20 cellular contexts compared by ENCODE assay signal in the genomic region with DNA sequence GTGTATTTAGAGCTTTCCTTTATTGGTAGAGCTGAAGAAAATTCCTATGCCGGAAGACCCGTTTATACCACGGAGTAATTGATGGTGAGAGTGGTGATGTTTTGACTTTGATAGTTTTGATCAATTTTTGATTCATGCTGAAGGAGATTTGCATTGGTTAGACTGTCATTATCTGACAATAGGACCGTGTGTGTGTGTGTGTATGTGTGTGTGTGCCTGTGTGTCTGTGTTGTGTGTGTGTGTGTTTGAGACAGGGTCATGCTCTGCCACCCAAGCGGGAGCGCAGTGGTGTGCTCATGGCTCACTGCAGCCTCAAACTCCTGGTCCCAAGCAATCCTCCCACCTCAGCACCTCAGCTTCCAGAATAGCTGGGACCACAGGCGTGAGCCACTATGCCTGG. TPM values are rescaled to one million over a fixed set of nuclear protein-coding genes. Genes with fewer than 3 reads are reported as not detected.
A peak's percentile ranks its signal among the peaks of the same experiment; 100 is the strongest.
DNase-seq lines count a peak whose midpoint lies in the region; ATAC-seq, FAIRE-seq and TF ChIP-seq lines count a peak whose summit lies in the region.
"Had no signal": no experiment of that assay in that cellular context is flagged by ENCODE, and none has a peak within 500 bp of the region (broad histone marks: within the 10 kb centered on the region; RNA-seq: fewer than 3 reads in every experiment).

No MANE protein-coding gene starts in this region.

- intact Hi-C loops in dorsolateral prefrontal cortex (cut with DNase I) = no loop called here

- POLR2A ChIA-PET in A549 (lab: Yijun Ruan, JAX) = no interaction called here

- H3K27me3 ChIP-seq in dorsolateral prefrontal cortex = no peaks in the 10 kb centered on the region
- H3K27me3 ChIP-seq in neural cell (ENCODE audit: insufficient read depth, low read depth, low read length) = no peaks in the 10 kb centered on the region
- H3K27me3 ChIP-seq in smooth muscle cell (ENCODE audit: low read depth) = peaks cover 5% of the 10 kb centered on the region

- H4K20me1 ChIP-seq in neural cell (ENCODE audit: insufficient read depth) = no peaks in the 10 kb centered on the region
- no peaks in the 10 kb centered on the region for H4K20me1 ChIP-seq in smooth muscle cell (ENCODE audit: low read depth)

- H3K27me3 Mint-ChIP-seq in effector memory CD8-positive, alpha-beta T cell = peaks cover 0 to 10% of the 10 kb centered on the region in 2 donors

- H3K4me3 Mint-ChIP-seq in effector memory CD8-positive, alpha-beta T cell = no peak overlapping the region

- CTCF ChIA-PET in A549 (lab: Yijun Ruan, JAX) = interaction anchor here (1.3 to 1.8 kb wide), 2 partner anchors 9 to 48 kb away, joined by 3 to 8 read pairs; no protein-coding TSS in a partner anchor

- H3K4me3 ChIP-seq in A549 = no peak overlapping the region
- peak overlapping the region in 43 of 59 donors; percentile 3 to 81 (median 34) for H3K4me3 ChIP-seq in dorsolateral prefrontal cortex
- H3K4me3 ChIP-seq in neural cell (ENCODE audit: low read length) = peak overlapping the region; percentile 6
- no peak overlapping the region for H3K4me3 ChIP-seq in smooth muscle cell

- no peak for TF ChIP-seq POLR2A in A549 (IDR thresholded peaks at IDR 0.05; ENCODE audit: low read length)

- no peaks in the 10 kb centered on the region for H3K36me3 ChIP-seq in neural cell (ENCODE audit: insufficient read depth, low read length)
- no peaks in the 10 kb centered on the region for H3K36me3 ChIP-seq in smooth muscle cell (ENCODE audit: low read depth)

- H3K27ac ChIP-seq in A549 (peak overlapping the region in 1 of 2 experiments; percentile 58; a peak in 2 of 6 replicates), dorsolateral prefrontal cortex (peak overlapping the region in 53 of 59 donors; percentile 4 to 84 (median 69)), neural cell (ENCODE audit: low read length) (no peak overlapping the region), smooth muscle cell (ENCODE audit: low read depth) (no peak overlapping the region)
- H3K27ac ChIP-seq: C4-2B, KMS-11, RWPE1 had no signal

- WGBS in A549 (ENCODE audit: missing lambda C conversion rate) = 75% methylated on average over 7 of the region's 7 CpGs
- WGBS in smooth muscle cell (ENCODE audit: low lambda C conversion rate) = 89% methylated on average over 7 of the region's 7 CpGs

- H3K36me3 Mint-ChIP-seq in effector memory CD8-positive, alpha-beta T cell (ENCODE audit: insufficient read depth) = no peaks in the 10 kb centered on the region

- H3K4me1 Mint-ChIP-seq in effector memory CD8-positive, alpha-beta T cell (ENCODE audit: low read depth in 2 of 2) = no peaks in the 10 kb centered on the region

- TF ChIP-seq CTCF in A549 (IDR thresholded peaks at IDR 0.05) = no peak
- TF ChIP-seq CTCF in dorsolateral prefrontal cortex (IDR thresholded peaks at IDR 0.05 in 54 of 56, conservative IDR thresholded peaks at IDR 0.05 in 2 of 56; ENCODE audit: low read depth in 1 of 56, partially characterized antibody in 56 of 56) = no peak
- no peak for TF ChIP-seq CTCF in neural cell (IDR thresholded peaks at IDR 0.05; ENCODE audit: poor library complexity, severe bottlenecking)
- TF ChIP-seq CTCF in smooth muscle cell (IDR thresholded peaks at IDR 0.05; ENCODE audit: borderline replicate concordance, insufficient read depth, poor library complexity, severe bottlenecking) = no peak

- H3K9ac ChIP-seq in neural cell (ENCODE audit: low read length) (no peak overlapping the region), smooth muscle cell (ENCODE audit: low read depth) (no peak overlapping the region)
- H3K9ac ChIP-seq: KMS-11 had no signal

- H3K79me2 ChIP-seq in neural cell (replicated peaks; ENCODE audit: insufficient read depth, low read length) (peaks cover 34% of the 10 kb centered on the region), smooth muscle cell (ENCODE audit: low read depth) (no peaks in the 10 kb centered on the region)

- TF ChIP-seq EP300 in A549 (IDR thresholded peaks at IDR 0.05) (no peak), neural cell (conservative IDR thresholded peaks at IDR 0.05; ENCODE audit: poor library complexity, severe bottlenecking) (no peak)

- no peak for TF ChIP-seq RAD21 in A549 (conservative IDR thresholded peaks at IDR 0.05 in 1 of 2, IDR thresholded peaks at IDR 0.05 in 1 of 2)
- no peak for TF ChIP-seq RAD21 in neural cell (conservative IDR thresholded peaks at IDR 0.05)

- H2AFZ ChIP-seq in neural cell (ENCODE audit: low read depth, low read length) (no peak overlapping the region), smooth muscle cell (ENCODE audit: low read depth) (no peak overlapping the region)

- H3K9me3 ChIP-seq in A549 (no peaks in the 10 kb centered on the region), neural cell (ENCODE audit: low read length) (no peaks in the 10 kb centered on the region), smooth muscle cell (replicated peaks; ENCODE audit: low read depth) (no peaks in the 10 kb centered on the region)

- H3K9me3 Mint-ChIP-seq in effector memory CD8-positive, alpha-beta T cell = peaks cover 0 to 8% of the 10 kb centered on the region in 2 donors

- no peaks in the 10 kb centered on the region for H3F3A ChIP-seq in neural cell (ENCODE audit: insufficient read depth, low read length, poor library complexity, severe bottlenecking)
- H3F3A ChIP-seq in smooth muscle cell (ENCODE audit: low read depth) = no peaks in the 10 kb centered on the region

- no peak for DNase-seq in A549 (ENCODE audit: low read depth in 1 of 2, low spot score in 1 of 2)
- DNase-seq in HTR-8/SVneo (ENCODE audit: insufficient read length, low spot score) = no peak
- no peak for DNase-seq in dorsolateral prefrontal cortex
- DNase-seq in effector memory CD8-positive, alpha-beta T cell = no peak
- DNase-seq in smooth muscle cell (lab: John Stamatoyannopoulos, UW; ENCODE audit: unreplicated experiment) = no peak
- DNase-seq in activated effector memory CD4-positive, alpha-beta T cell treated with anti-CD3 and anti-CD28 coated beads, Interleukin-2, amount 50 U/mL, for 16 hours = no peak
- DNase-seq in frontal cortex (ENCODE audit: low spot score in 2 of 2) = no peak
- DNase-seq: 8988T; COR-L47; DMS153; GOT3; NCI-H1092; NCI-H226; NCI-H526 treated with DMSO at 0.1 percent for 48 hours; NK-92 treated with Interleukin-12 subunit alpha and Interleukin-12 subunit beta, amount 100 ng/mL, for 24 hours; OCI-M1 had no signal

- FAIRE-seq in A549 (lab: Jason Lieb, UNC) (no peak), HTR-8/SVneo (lab: Jason Lieb, UNC) (peak; percentile 91), frontal cortex (lab: Jason Lieb, UNC) (no peak)

- H3K4me1 ChIP-seq in A549 (peaks cover 27% of the 10 kb centered on the region), smooth muscle cell (ENCODE audit: low read depth) (peaks cover 3% of the 10 kb centered on the region)

- no peaks in the 10 kb centered on the region for H3K9me2 ChIP-seq in neural cell (ENCODE audit: insufficient read depth, low read length)

- H3K27ac Mint-ChIP-seq in effector memory CD8-positive, alpha-beta T cell = no peak overlapping the region

- H3K4me2 ChIP-seq in A549 = peak overlapping the region; percentile 49
- H3K4me2 ChIP-seq in neural cell (ENCODE audit: low read length) = no peak overlapping the region
- no peak overlapping the region for H3K4me2 ChIP-seq in smooth muscle cell
- H3K4me2 ChIP-seq: KMS-11 had no signal

- ATAC-seq in A549 = peak in 1 of 2 experiments; percentile 36; a peak in 3 of 6 replicates
- ATAC-seq in effector memory CD8-positive, alpha-beta T cell (replicated peaks) = no peak

TF ChIP-seq in A549, 52 proteins besides CTCF, POLR2A, EP300 and RAD21 (continues in another document):
- no peak for TF ChIP-seq FOSL2 (IDR thresholded peaks at IDR 0.05)
- TF ChIP-seq FOSL2 (CRISPR knock-in tag; IDR thresholded peaks at IDR 0.05) = no peak
- TF ChIP-seq, protein P1, sequence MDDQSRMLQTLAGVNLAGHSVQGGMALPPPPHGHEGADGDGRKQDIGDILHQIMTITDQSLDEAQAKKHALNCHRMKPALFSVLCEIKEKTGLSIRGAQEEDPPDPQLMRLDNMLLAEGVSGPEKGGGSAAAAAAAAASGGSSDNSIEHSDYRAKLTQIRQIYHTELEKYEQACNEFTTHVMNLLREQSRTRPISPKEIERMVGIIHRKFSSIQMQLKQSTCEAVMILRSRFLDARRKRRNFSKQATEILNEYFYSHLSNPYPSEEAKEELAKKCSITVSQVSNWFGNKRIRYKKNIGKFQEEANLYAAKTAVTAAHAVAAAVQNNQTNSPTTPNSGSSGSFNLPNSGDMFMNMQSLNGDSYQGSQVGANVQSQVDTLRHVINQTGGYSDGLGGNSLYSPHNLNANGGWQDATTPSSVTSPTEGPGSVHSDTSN (IDR thresholded peaks at IDR 0.05) = no peak

TF ChIP-seq in neural cell, 6 proteins besides CTCF, POLR2A, EP300 and RAD21 (continues in another document):
- TF ChIP-seq SMC3 (conservative IDR thresholded peaks at IDR 0.05; ENCODE audit: poor library complexity) (no peak), POLR2AphosphoS5 (IDR thresholded peaks at IDR 0.05) (no peak), TAF1 (IDR thresholded peaks at IDR 0.05; ENCODE audit: low read depth) (no peak), MXI1 (conservative IDR thresholded peaks at IDR 0.05; ENCODE audit: poor library complexity, severe bottlenecking) (no peak)

RNA-seq across cellular contexts. Expression of a gene that starts 9.6 kb away (rescaled TPM):
- 2.8 and 4.5 TPM in 2 replicates for polyA plus RNA-seq in A549 (2011; rRNA removed)
- 1.6 and 2.1 TPM in 2 replicates for polyA plus RNA-seq in A549 (2012; cell fraction: cytosol; rRNA removed)
- polyA plus RNA-seq in A549 (2012; cell fraction: nucleus; rRNA removed) = 2.8 and 3.2 TPM in 2 replicates
- 4.1 to 5.4 TPM (median 4.2 TPM) in 3 replicates for polyA plus RNA-seq in A549 (2017; fragmentation: RNase III; extraction: RNeasy Plus Mini Kit Qiagen cat#74134 plus additional on column Dnase treatment)
- polyA minus RNA-seq in A549 (2011; rRNA and poly(A)+ RNA removed) = 2.3 and 2.4 TPM in 2 replicates
- 100 to 1,000 TPM in 119 of 120 experiments, 10 to 100 TPM in 1; 79.2 to 266 (median 177) TPM for total RNA-seq in dorsolateral prefrontal cortex
- polyA plus RNA-seq in neural cell = 23.9 and 24.8 TPM in 2 replicates
- 22.4 and 27.9 TPM in 2 replicates for polyA minus RNA-seq in neural cell
- total RNA-seq in smooth muscle cell = 0.85 and 6.2 TPM in 2 replicates
- polyA plus RNA-seq in smooth muscle cell = 0.15 and 1.9 TPM in 2 replicates
- 60.7 TPM for total RNA-seq in frontal cortex

Comparison
In these comparisons a context has a peak if more than half of its experiments do, and no peak if none do; other contexts are left out.
1. H3K27ac ChIP-seq: peak in dorsolateral prefrontal cortex (53 of 59); none in neural cell (single experiment) and smooth muscle cell (single experiment).
2. H3K4me3 ChIP-seq: peak in dorsolateral prefrontal cortex (43 of 59) and neural cell (single experiment); none in A549 (single experiment) and smooth muscle cell (single experiment).